Comparison of ENCODE assay signal across 12 cellular contexts in the genomic region with DNA sequence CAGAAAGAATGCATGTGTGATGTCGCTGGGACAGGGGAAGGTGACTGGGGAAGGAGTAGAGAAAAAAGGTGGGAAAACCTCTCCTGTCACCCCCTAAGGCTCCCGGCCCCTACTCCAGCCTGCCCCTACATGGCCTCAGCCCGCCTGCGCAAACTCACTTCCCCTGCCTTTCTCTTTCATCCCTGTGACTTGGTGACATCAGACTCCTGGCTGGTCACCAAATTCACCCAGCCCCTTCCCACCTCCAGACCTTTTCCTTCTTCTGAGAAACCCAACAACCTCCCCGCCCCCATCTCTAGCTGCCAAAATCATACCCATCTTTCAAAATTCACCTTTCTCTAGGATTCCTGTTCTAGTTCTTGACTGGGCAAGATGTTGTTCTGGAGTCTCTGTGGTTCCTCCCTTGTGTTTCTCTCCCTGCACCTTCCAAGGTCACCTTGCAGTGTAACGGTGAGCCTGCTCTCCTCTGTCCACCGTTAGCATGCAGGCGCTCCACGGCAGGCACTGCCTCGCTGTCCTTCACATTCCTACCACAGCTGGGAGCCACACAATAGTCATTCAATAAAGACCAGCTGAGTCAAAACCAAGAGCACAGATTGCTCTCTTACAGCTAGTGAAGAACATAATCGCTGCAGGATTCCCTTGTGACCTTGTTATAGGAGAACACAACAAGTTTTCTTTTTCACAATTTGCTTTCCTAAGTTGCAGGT.
DNase-seq lines count a peak whose midpoint lies in the region; ATAC-seq and TF ChIP-seq lines count a peak whose summit lies in the region.
"Had no signal": no experiment of that assay in that cellular context is flagged by ENCODE, and none has a peak within 500 bp of the region (broad histone marks: within the 10 kb centered on the region; RNA-seq: fewer than 3 reads in every experiment).

No MANE protein-coding gene starts in this region.

- H3K9me3 ChIP-seq in NT2/D1 (ENCODE audit: insufficient read depth, low read length), result no peaks in the 10 kb centered on the region
- no peaks in the 10 kb centered on the region for H3K9me3 ChIP-seq in endodermal cell (ENCODE audit: control insufficient read depth, low read length)
- H3K9me3 ChIP-seq in thoracic aorta, result no peaks in the 10 kb centered on the region
- H3K9me3 ChIP-seq: SK-N-SH had no signal

- peak overlapping the region; percentile 79 for H3K27ac Mint-ChIP-seq in endodermal cell
- H3K27ac Mint-ChIP-seq: mesothelial cell of epicardium had no signal

- H3K36me3 ChIP-seq in NT2/D1 (ENCODE audit: insufficient read depth, insufficient read length, low read length) (peaks cover 4% of the 10 kb centered on the region), endodermal cell (ENCODE audit: control insufficient read depth, insufficient read depth, low read length) (no peaks in the 10 kb centered on the region), thoracic aorta (no peaks in the 10 kb centered on the region)

- no peak overlapping the region for H3K27ac ChIP-seq in endodermal cell (ENCODE audit: low read depth, low read length)
- H3K27ac ChIP-seq in thoracic aorta, result no peak overlapping the region
- H3K27ac ChIP-seq: VCaP had no signal

- H3K4me1 ChIP-seq in NT2/D1 (ENCODE audit: insufficient read depth, insufficient read length), result no peaks in the 10 kb centered on the region
- H3K4me1 ChIP-seq in endodermal cell (ENCODE audit: control insufficient read depth, insufficient read depth, low read length), result peaks cover 5% of the 10 kb centered on the region
- H3K4me1 ChIP-seq in thoracic aorta (ENCODE audit: control insufficient read depth in 1 of 2, low read depth in 2 of 2), result peaks cover 0 to 3% of the 10 kb centered on the region in 2 donors

- H3K4me3 Mint-ChIP-seq in endodermal cell, result no peak overlapping the region
- H3K4me3 Mint-ChIP-seq: mesothelial cell of epicardium had no signal

- H3K4me1 Mint-ChIP-seq in endodermal cell, result peaks cover 16% of the 10 kb centered on the region

- 56 to 70% methylated on average over 6 to 11 of the region's 11 CpGs for WGBS in endodermal cell (ENCODE audit: insufficient coverage in 1 of 2, insufficient read length in 1 of 2), 2 experiments

- no peaks in the 10 kb centered on the region for H3K27me3 ChIP-seq in NT2/D1 (ENCODE audit: insufficient read depth, insufficient read length)
- H3K27me3 ChIP-seq in endodermal cell (ENCODE audit: control insufficient read depth, insufficient read depth, low read length, poor library complexity, severe bottlenecking), result no peaks in the 10 kb centered on the region
- no peaks in the 10 kb centered on the region for H3K27me3 ChIP-seq in thoracic aorta (replicated peaks; ENCODE audit: insufficient read depth)

- no peaks in the 10 kb centered on the region for H3K27me3 Mint-ChIP-seq in endodermal cell (ENCODE audit: insufficient read depth)

- ATAC-seq in thoracic aorta (ENCODE audit: insufficient number of reproducible peaks, low FRiP score, low read depth), result no peak
- ATAC-seq in SK-N-SH treated with all-trans-retinoic acid at 6 μM for 48 hours, result no peak

- H3K9me3 Mint-ChIP-seq in endodermal cell, result peaks cover 2% of the 10 kb centered on the region
- H3K9me3 Mint-ChIP-seq: mesothelial cell of epicardium had no signal

- TF ChIP-seq CTCF in endodermal cell (conservative IDR thresholded peaks at IDR 0.05) (peak; percentile 73), thoracic aorta (IDR thresholded peaks at IDR 0.05) (peak; percentile 35)

- H3K4me3 ChIP-seq in NT2/D1 (ENCODE audit: insufficient read length, low read depth) (no peak overlapping the region), endodermal cell (ENCODE audit: low read length) (no peak overlapping the region), thoracic aorta (no peak overlapping the region)

- H3K9ac ChIP-seq in NT2/D1 (ENCODE audit: insufficient read length, low read depth) (no peak overlapping the region), endodermal cell (ENCODE audit: extremely low read depth, low read length, poor library complexity, severe bottlenecking) (no peak overlapping the region)
- H3K9ac ChIP-seq: SK-N-SH had no signal

- peak; percentile 43 for DNase-seq in NT2/D1 (ENCODE audit: low read depth, low spot score)
- peak; percentile 84 for DNase-seq in endodermal cell
- peak; percentile 68 for DNase-seq in left kidney (ENCODE audit: low read depth, low spot score)
- DNase-seq in thoracic aorta (ENCODE audit: low spot score), result no peak
- DNase-seq in DMS 273 treated with DMSO at 0.1 percent for 48 hours (lab: John Stamatoyannopoulos, UW), result no peak
- no peak for DNase-seq in T-helper 2 cell
- DNase-seq: KG1, NCI-H1930, SK-N-SH had no signal

- peaks cover 10% of the 10 kb centered on the region for H3K36me3 Mint-ChIP-seq in endodermal cell (ENCODE audit: low read depth)
- H3K36me3 Mint-ChIP-seq: mesothelial cell of epicardium had no signal

TF ChIP-seq in SK-N-SH treated with all-trans-retinoic acid at 6 μM for 48 hours, 23 proteins besides CTCF, POLR2A, EP300 and RAD21:
- TF ChIP-seq CSDC2 (CRISPR knock-in tag; IDR thresholded peaks at IDR 0.05) (no peak), OSR1 (CRISPR knock-in tag; IDR thresholded peaks at IDR 0.05) (no peak), ZNF565 (CRISPR knock-in tag; conservative IDR thresholded peaks at IDR 0.05; ENCODE audit: low read depth) (no peak), GLIS3 (CRISPR knock-in tag; IDR thresholded peaks at IDR 0.05) (no peak), ISL1 (CRISPR knock-in tag; IDR thresholded peaks at IDR 0.05) (no peak)
TF ChIP-seq in SK-N-SH treated with all-trans-retinoic acid at 6 μM for 48 hours: peak in this region for 0.

Comparison
In these comparisons a context has a peak if more than half of its experiments do, and no peak if none do; other contexts are left out.
1. DNase-seq: peak in NT2/D1 (single experiment), endodermal cell (single experiment) and left kidney (single experiment); none in thoracic aorta (single experiment), DMS 273 treated with DMSO at 0.1 percent for 48 hours (single experiment) and T-helper 2 cell (0 of 5).